1 cellular context compared by ENCODE assay signal in genomic region chr6:166344921-166345320, GRCh38.
TF ChIP-seq lines count a peak whose summit lies in the region.

No MANE protein-coding gene starts in this region.

TF ChIP-seq in HepG2, 621 proteins besides CTCF, POLR2A, EP300 and RAD21:
- TF ChIP-seq GATAD2A (CRISPR knock-in tag; IDR thresholded peaks at IDR 0.05) (peak; percentile 14; the same call in 1 of the 2 replicates), ELF3 (CRISPR knock-in tag; IDR thresholded peaks at IDR 0.05) (0 out of 2 replicates have a peak, but pooled peaks have one; percentile 7)
